In the genomic region with DNA sequence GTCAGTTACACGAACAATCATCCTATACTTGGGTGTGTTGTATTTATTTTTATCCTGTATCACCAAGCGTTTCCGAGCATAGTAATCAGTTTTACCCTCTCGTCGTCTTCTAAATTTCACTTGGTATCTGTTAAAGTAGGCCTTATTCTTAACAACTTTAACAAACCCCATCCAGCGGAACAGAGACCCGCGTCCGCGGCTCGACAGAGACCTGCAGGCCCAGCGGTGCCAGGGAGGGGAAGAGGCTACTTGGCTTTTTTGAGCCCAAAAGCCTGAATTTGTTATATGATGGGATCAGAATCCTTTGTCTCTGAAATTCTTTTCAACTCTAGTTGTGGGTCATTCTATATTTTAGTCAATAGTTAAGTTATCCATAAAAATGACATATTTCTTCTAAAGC, we compare ENCODE assay signal across 38 cellular contexts. TPM values are rescaled to one million over a fixed set of nuclear protein-coding genes. Genes with fewer than 3 reads are reported as not detected.
"Had no signal": no experiment of that assay in that cellular context is flagged by ENCODE, and none has a peak within 500 bp of the region (broad histone marks: within the 10 kb centered on the region; RNA-seq: fewer than 3 reads in every experiment).

No MANE protein-coding gene starts in this region.

- H3K36me3 Mint-ChIP-seq: activated naive CD4-positive, alpha-beta T cell treated with anti-CD3 and anti-CD28 coated beads, Interleukin-2, amount 10 ng/mL, durations not matched to agents 7 days and 5 days; activated naive CD4-positive, alpha-beta T cell treated with anti-CD3 and anti-CD28 coated beads, Interleukin-2, amount 50 U/mL, for 24 hours; activated naive CD4-positive, alpha-beta T cell treated with anti-CD3 and anti-CD28 coated beads, Interleukin-2, amount 50 U/mL, for 72 hours; activated naive CD8-positive, alpha-beta T cell; activated naive CD8-positive, alpha-beta T cell treated with anti-CD3 and anti-CD28 coated beads for 36 hours; activated naive CD8-positive, alpha-beta T cell treated with anti-CD3 and anti-CD28 coated beads, Interleukin-2, amount 10 ng/mL, durations not matched to agents 7 days and 5 days; brain had no signal

- H3K4me3 Mint-ChIP-seq: activated naive CD4-positive, alpha-beta T cell treated with anti-CD3 and anti-CD28 coated beads for 36 hours; activated naive CD4-positive, alpha-beta T cell treated with anti-CD3 and anti-CD28 coated beads, Interleukin-2, amount 10 ng/mL, durations not matched to agents 7 days and 5 days; activated naive CD4-positive, alpha-beta T cell treated with anti-CD3 and anti-CD28 coated beads, Interleukin-2, amount 50 U/mL, for 24 hours; activated naive CD8-positive, alpha-beta T cell; activated naive CD8-positive, alpha-beta T cell treated with anti-CD3 and anti-CD28 coated beads for 36 hours; activated naive CD8-positive, alpha-beta T cell treated with anti-CD3 and anti-CD28 coated beads, Interleukin-2, amount 10 ng/mL, durations not matched to agents 7 days and 5 days; activated naive CD8-positive, alpha-beta T cell treated with anti-CD3 and anti-CD28 coated beads, Interleukin-2, amount 50 U/mL, for 24 hours; activated T-cell treated with anti-CD3 and anti-CD28 coated beads, Interleukin-2, amount 50 U/mL, for 24 hours; activated T-cell treated with anti-CD3 and anti-CD28 coated beads, Interleukin-2, amount 50 U/mL, for 4 hours; activated T-cell treated with anti-CD3 and anti-CD28 coated beads, Interleukin-2, amount 50 U/mL, for 72 hours; activated T-helper 1 cell treated with anti-CD3 and anti-CD28 coated beads, Interleukin-12 subunit alpha, Interleukin-12 subunit beta, Interleukin-2, Interleukin-4 antibody, amounts not matched to agents 30 ng/mL and 10 ng/mL and 1 ng/mL, durations not matched to agents 14 hours and 24 hours and 36 hours; activated T-helper 17 cell treated with anti-CD3 and anti-CD28 coated beads, Interleukin-2, amount 50 U/mL, for 72 hours; brain; central memory CD8-positive, alpha-beta T cell had no signal

- H3K27ac Mint-ChIP-seq: activated naive CD4-positive, alpha-beta T cell treated with anti-CD3 and anti-CD28 coated beads for 36 hours; activated naive CD4-positive, alpha-beta T cell treated with anti-CD3 and anti-CD28 coated beads, Interleukin-2, amount 10 ng/mL, durations not matched to agents 7 days and 5 days; activated naive CD4-positive, alpha-beta T cell treated with anti-CD3 and anti-CD28 coated beads, Interleukin-2, amount 50 U/mL, for 24 hours; activated naive CD8-positive, alpha-beta T cell; activated naive CD8-positive, alpha-beta T cell treated with anti-CD3 and anti-CD28 coated beads for 36 hours; activated naive CD8-positive, alpha-beta T cell treated with anti-CD3 and anti-CD28 coated beads, Interleukin-2, amount 10 ng/mL, durations not matched to agents 7 days and 5 days; activated naive CD8-positive, alpha-beta T cell treated with anti-CD3 and anti-CD28 coated beads, Interleukin-2, amount 50 U/mL, for 24 hours; activated T-cell treated with anti-CD3 and anti-CD28 coated beads, Interleukin-2, amount 50 U/mL, for 24 hours; activated T-cell treated with anti-CD3 and anti-CD28 coated beads, Interleukin-2, amount 50 U/mL, for 72 hours; activated T-helper 1 cell treated with anti-CD3 and anti-CD28 coated beads, Interleukin-12 subunit alpha, Interleukin-12 subunit beta, Interleukin-2, Interleukin-4 antibody, amounts not matched to agents 30 ng/mL and 10 ng/mL and 1 ng/mL, durations not matched to agents 14 hours and 24 hours and 36 hours; activated T-helper 17 cell treated with anti-CD3 and anti-CD28 coated beads, Interleukin-2, amount 50 U/mL, for 72 hours; activated T-helper 2 cell treated with anti-CD3 and anti-CD28 coated beads, Interferon-gamma antibody, Interleukin-2, Interleukin-4, amounts not matched to agents 10 μg/mL and 5 μg/mL and 100 μg/mL, durations not matched to agents 14 hours and 24 hours and 36 hours; brain had no signal

- ATAC-seq: activated naive CD4-positive, alpha-beta T cell treated with anti-CD3 and anti-CD28 coated beads, Interleukin-2, amount 50 U/mL, for 72 hours; activated naive CD8-positive, alpha-beta T cell treated with anti-CD3 and anti-CD28 coated beads, Interleukin-2, amount 50 U/mL, for 24 hours; activated T-cell treated with anti-CD3 and anti-CD28 coated beads, Interleukin-2, amount 50 U/mL, for 4 hours; activated T-cell treated with anti-CD3 and anti-CD28 coated beads, Interleukin-2, amount 50 U/mL, for 72 hours; activated T-helper 17 cell treated with anti-CD3 and anti-CD28 coated beads, Interleukin-2, amount 50 U/mL, for 72 hours; body of pancreas had no signal

- H3K36me3 ChIP-seq: adrenal gland, ascending aorta, brain microvascular endothelial cell, breast epithelium, cardiac muscle cell had no signal

- H3K4me1 ChIP-seq: breast epithelium had no signal

- H3K27me3 Mint-ChIP-seq: activated naive CD4-positive, alpha-beta T cell treated with anti-CD3 and anti-CD28 coated beads, Interleukin-2, amount 50 U/mL, for 24 hours; activated naive CD8-positive, alpha-beta T cell; activated naive CD8-positive, alpha-beta T cell treated with anti-CD3 and anti-CD28 coated beads for 36 hours; activated naive CD8-positive, alpha-beta T cell treated with anti-CD3 and anti-CD28 coated beads, Interleukin-2, amount 10 ng/mL, durations not matched to agents 7 days and 5 days; activated naive CD8-positive, alpha-beta T cell treated with anti-CD3 and anti-CD28 coated beads, Interleukin-2, amount 50 U/mL, for 24 hours; activated T-helper 17 cell treated with anti-CD3 and anti-CD28 coated beads, Interleukin-2, amount 50 U/mL, for 72 hours; central memory CD8-positive, alpha-beta T cell had no signal

- H3K27ac ChIP-seq: adrenal gland, ascending aorta, body of pancreas, brain microvascular endothelial cell, breast epithelium, cardiac muscle cell had no signal

- H3K4me1 Mint-ChIP-seq: activated naive CD4-positive, alpha-beta T cell treated with anti-CD3 and anti-CD28 coated beads, Interleukin-2, amount 10 ng/mL, durations not matched to agents 7 days and 5 days; activated naive CD8-positive, alpha-beta T cell treated with anti-CD3 and anti-CD28 coated beads for 36 hours; activated T-helper 17 cell treated with anti-CD3 and anti-CD28 coated beads, Interleukin-2, amount 50 U/mL, for 72 hours; central memory CD8-positive, alpha-beta T cell had no signal

- H3K9me3 ChIP-seq: adrenal gland, ascending aorta, body of pancreas, breast epithelium had no signal

- H3K27me3 ChIP-seq: adrenal gland, ascending aorta, body of pancreas, brain microvascular endothelial cell, breast epithelium, cardiac muscle cell had no signal

- H3K4me3 ChIP-seq: adrenal gland, ascending aorta, body of pancreas, breast epithelium, cardiac muscle cell had no signal

- DNase-seq: activated effector memory CD4-positive, alpha-beta T cell treated with anti-CD3 and anti-CD28 coated beads, Interleukin-2, amount 50 U/mL, for 16 hours; activated effector memory CD4-positive, alpha-beta T cell treated with Interleukin-2 at 50 U/mL for 16 hours; activated gamma-delta T cell; activated gamma-delta T cell treated with Interleukin-2 at 50 U/mL for 16 hours; activated naive CD4-positive, alpha-beta T cell; activated naive CD4-positive, alpha-beta T cell treated with anti-CD3 and anti-CD28 coated beads for 36 hours; activated naive CD4-positive, alpha-beta T cell treated with anti-CD3 and anti-CD28 coated beads, Interleukin-2, amount 10 ng/mL, durations not matched to agents 7 days and 5 days; activated naive CD4-positive, alpha-beta T cell treated with anti-CD3 and anti-CD28 coated beads, Interleukin-2, amount 50 U/mL, for 16 hours; activated naive CD4-positive, alpha-beta T cell treated with Interleukin-2 at 50 U/mL for 16 hours; activated naive CD8-positive, alpha-beta T cell treated with anti-CD3 and anti-CD28 coated beads for 36 hours; activated naive CD8-positive, alpha-beta T cell treated with anti-CD3 and anti-CD28 coated beads, Interleukin-2, amount 10 ng/mL, durations not matched to agents 7 days and 5 days; activated naive CD8-positive, alpha-beta T cell treated with anti-CD3 and anti-CD28 coated beads, Interleukin-2, amount 50 U/mL, for 24 hours; activated T-cell treated with anti-CD3 and anti-CD28 coated beads, Interleukin-2, amount 50 U/mL, for 1 hour; activated T-cell treated with anti-CD3 and anti-CD28 coated beads, Interleukin-2, amount 50 U/mL, for 24 hours; activated T-cell treated with anti-CD3 and anti-CD28 coated beads, Interleukin-2, amount 50 U/mL, for 4 hours; activated T-cell treated with anti-CD3 and anti-CD28 coated beads, Interleukin-2, amount 50 U/mL, for 48 hours; activated T-cell treated with anti-CD3 and anti-CD28 coated beads, Interleukin-2, amount 50 U/mL, for 72 hours; adrenal gland; amniotic stem cell; amygdala; anterior cingulate cortex; aorta; body of pancreas; brain microvascular endothelial cell; caudate nucleus; central memory CD4-positive, alpha-beta T cell; cerebellar nuclear complex had no signal

RNA-seq across cellular contexts. Expression of gene A4GALT, which starts 56.5 kb away (rescaled TPM):
- total RNA-seq: activated naive CD4-positive, alpha-beta T cell treated with anti-CD3 and anti-CD28 coated beads for 36 hours; activated naive CD8-positive, alpha-beta T cell treated with anti-CD3 and anti-CD28 coated beads, Interleukin-2, amount 10 ng/mL, durations not matched to agents 7 days and 5 days; activated T-cell treated with anti-CD3 and anti-CD28 coated beads, Interleukin-2, amount 50 U/mL, for 4 hours; activated T-helper 1 cell treated with anti-CD3 and anti-CD28 coated beads, Interleukin-12 subunit alpha, Interleukin-12 subunit beta, Interleukin-2, Interleukin-4 antibody, amounts not matched to agents 30 ng/mL and 10 ng/mL and 1 ng/mL, durations not matched to agents 14 hours and 24 hours and 36 hours; activated T-helper 2 cell treated with anti-CD3 and anti-CD28 coated beads, Interferon-gamma antibody, Interleukin-2, Interleukin-4, amounts not matched to agents 10 μg/mL and 5 μg/mL and 100 μg/mL, durations not matched to agents 14 hours and 24 hours and 36 hours had no signal
